ENCODE assay signal across 8 cellular contexts in the genomic region with DNA sequence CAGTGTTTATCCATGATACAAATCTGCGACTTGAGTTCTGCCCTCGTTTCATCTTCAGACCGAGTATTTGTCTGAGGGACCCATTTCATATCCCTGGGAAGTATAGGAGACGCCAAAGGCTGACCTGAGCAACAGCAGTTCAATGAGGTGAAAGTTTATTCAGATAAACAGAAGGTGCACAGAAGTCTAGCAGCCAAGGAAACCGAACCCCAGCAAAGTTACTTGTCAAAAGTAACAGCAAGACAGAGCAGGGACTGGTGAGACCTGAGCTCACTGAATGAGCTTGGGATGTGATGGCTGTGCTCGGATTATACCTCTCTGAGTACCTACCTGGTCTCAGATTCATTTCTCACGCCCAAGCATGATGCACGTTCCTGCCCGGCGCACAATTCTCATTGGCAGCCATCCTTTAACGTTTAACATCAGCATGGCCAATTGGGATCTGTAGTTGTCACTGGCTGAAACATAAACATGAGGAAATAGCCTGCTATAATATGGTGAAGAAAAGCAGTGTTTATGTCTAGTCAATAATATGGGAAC. TPM values are rescaled to one million over a fixed set of nuclear protein-coding genes. Genes with fewer than 3 reads are reported as not detected.
A peak's percentile ranks its signal among the peaks of the same experiment; 100 is the strongest.
DNase-seq lines count a peak whose midpoint lies in the region; ATAC-seq and TF ChIP-seq lines count a peak whose summit lies in the region.

No MANE protein-coding gene starts in this region.

- H3K4me1 ChIP-seq in OCI-LY1 (ENCODE audit: insufficient read depth, low read length, severe bottlenecking), result peaks cover 35% of the 10 kb centered on the region
- peaks cover 5 to 21% (median 14%) of the 10 kb centered on the region in 4 donors for H3K4me1 ChIP-seq in transverse colon

- H3K79me2 ChIP-seq in OCI-LY1 (ENCODE audit: insufficient read depth, low read length), result peaks cover 18% of the 10 kb centered on the region

- no peak overlapping the region for H2AFZ ChIP-seq in OCI-LY1 (ENCODE audit: low read length)

- intact Hi-C loops in transverse colon (cut with DNase I; ENCODE audit: low total_unique reads), result no loop called here

- peak overlapping the region; percentile 93 for H3K27ac Mint-ChIP-seq in memory B cell

- TF ChIP-seq EP300 in transverse colon (IDR thresholded peaks at IDR 0.05; ENCODE audit: low read depth), result no peak

- H3K9me3 Mint-ChIP-seq in memory B cell, result no peaks in the 10 kb centered on the region

- H3K4me2 ChIP-seq in OCI-LY1 (ENCODE audit: low read length), result peak overlapping the region; percentile 67

- H3K9ac ChIP-seq in OCI-LY1 (ENCODE audit: low read length), result peak overlapping the region; percentile 85

- H3K9me2 ChIP-seq in OCI-LY1 (ENCODE audit: low read depth, low read length), result no peaks in the 10 kb centered on the region

- TF ChIP-seq POLR2A in transverse colon (IDR thresholded peaks at IDR 0.05), result no peak

- H3K4me3 Mint-ChIP-seq in memory B cell, result peak overlapping the region; percentile 97

- TF ChIP-seq CTCF in OCI-LY1 (IDR thresholded peaks at IDR 0.05; ENCODE audit: low read length), result no peak
- peak in 1 of 5 experiments; percentile 1 for TF ChIP-seq CTCF in transverse colon (IDR thresholded peaks at IDR 0.05)

- DNase-seq in DMS 273 (lab: John Stamatoyannopoulos, UW; ENCODE audit: unreplicated experiment), result peak; percentile 63
- DNase-seq in DMS 273 treated with DMSO at 0.1 percent for 48 hours (lab: John Stamatoyannopoulos, UW), result no peak
- DNase-seq in caudate nucleus (lab: John Stamatoyannopoulos, UW), result peak in 4 of 61 donors; percentile 22 to 39 (median 24)
- DNase-seq in memory B cell (ENCODE audit: low spot score in 2 of 2), result no peak
- peak; percentile 51 for DNase-seq in transverse colon
- DNase-seq in NCI-H2081 treated with DMSO at 0.1 percent for 48 hours (lab: John Stamatoyannopoulos, UW), result no peak

- H3K27me3 ChIP-seq in OCI-LY1 (ENCODE audit: insufficient read depth, low read length) (no peaks in the 10 kb centered on the region), transverse colon (no peaks in the 10 kb centered on the region)

- peaks cover 8% of the 10 kb centered on the region; the same call in 1 of the 2 replicates for H3K36me3 ChIP-seq in OCI-LY1 (ENCODE audit: insufficient read depth, low read length)
- H3K36me3 ChIP-seq in transverse colon, result no peaks in the 10 kb centered on the region

- no peaks in the 10 kb centered on the region for H3K27me3 Mint-ChIP-seq in memory B cell

- H3K4me3 ChIP-seq in OCI-LY1 (ENCODE audit: low read depth, low read length, poor library complexity, severe bottlenecking) (peak overlapping the region; percentile 90), transverse colon (peak overlapping the region; percentile 40 to 77 (median 46))

- H3K27ac ChIP-seq in OCI-LY1 (ENCODE audit: low read depth, low read length, poor library complexity, severe bottlenecking) (peak overlapping the region; percentile 60), caudate nucleus (ENCODE audit: low read depth, low read length) (peak overlapping the region; percentile 86), transverse colon (peak overlapping the region; percentile 82 to 89 (median 86))

- no peaks in the 10 kb centered on the region for H3K36me3 Mint-ChIP-seq in memory B cell

- in situ Hi-C loops in transverse colon (cut with MboI; ENCODE audit: low pct_ligation_motif_present in 1 of 4, low pct_unique_long_range_greater_than_20kb in 1 of 4, low sequenced_read_pairs in 3 of 4), result loop anchor here in 2 of 4 donors (25.0 kb wide), 2 partner anchors 216 to 241 kb away; no protein-coding TSS in a partner anchor

- ATAC-seq in memory B cell (ENCODE audit: low read depth) (no peak), HG03108 (IDR thresholded peaks at IDR 0.05; ENCODE audit: unreplicated experiment) (no peak)

- peaks cover 24% of the 10 kb centered on the region for H3K4me1 Mint-ChIP-seq in memory B cell

- H4K20me1 ChIP-seq in OCI-LY1 (ENCODE audit: insufficient read depth, low read length), result no peaks in the 10 kb centered on the region

- 0 to 3% methylated on average over 2 to 11 of the region's 11 CpGs for WGBS in transverse colon (ENCODE audit: low coverage in 1 of 2), 2 donors

- no peaks in the 10 kb centered on the region for H3K9me3 ChIP-seq in OCI-LY1 (ENCODE audit: low read length)
- H3K9me3 ChIP-seq in transverse colon, result no peaks in the 10 kb centered on the region

- no peaks in the 10 kb centered on the region for H3F3A ChIP-seq in OCI-LY1 (ENCODE audit: insufficient read depth, low read length)

RNA-seq across cellular contexts. Expression of a gene that starts 0.6 kb away (rescaled TPM):
- 10 to 100 TPM in 3 of 4 donors, 1 to 10 TPM in 1; 2.0 to 14.6 (median 12.3) TPM for total RNA-seq in transverse colon

RNA-seq across cellular contexts. Expression of a gene that starts 6.3 kb away (rescaled TPM):
- 100 to 1,000 TPM; 252 to 668 (median 349) TPM for total RNA-seq in transverse colon

Comparison
In these comparisons a context has a peak if more than half of its experiments do, and no peak if none do; other contexts are left out.
1. DNase-seq: peak in DMS 273 (single experiment) and transverse colon (single experiment); none in DMS 273 treated with DMSO at 0.1 percent for 48 hours (single experiment), memory B cell (0 of 2) and NCI-H2081 treated with DMSO at 0.1 percent for 48 hours (single experiment).
2. Peak in every context shown above with its lines, with median percentiles within 50 percentile points of each other: H3K27ac ChIP-seq.